22 cellular contexts compared by ENCODE assay signal in genomic region chr18:24940416-24940815, GRCh38.
"Had no signal": no experiment of that assay in that cellular context is flagged by ENCODE, and none has a peak within 500 bp of the region (broad histone marks: within the 10 kb centered on the region; RNA-seq: fewer than 3 reads in every experiment).

No MANE protein-coding gene starts in this region.

- ATAC-seq: effector memory CD8-positive, alpha-beta T cell; esophagus mucosa; foreskin keratinocyte; gastrocnemius medialis; gastroesophageal sphincter; heart left ventricle had no signal

- H3K4me1 ChIP-seq: colonic mucosa, esophagus squamous epithelium, foreskin keratinocyte, gastrocnemius medialis, gastroesophageal sphincter, heart left ventricle had no signal

- H3K4me3 ChIP-seq: colonic mucosa, coronary artery, dorsolateral prefrontal cortex, esophagus squamous epithelium, gastrocnemius medialis, gastroesophageal sphincter, heart left ventricle had no signal

- H3K9me3 ChIP-seq: colonic mucosa, esophagus squamous epithelium, gastrocnemius medialis, gastroesophageal sphincter, heart left ventricle had no signal

- H3K27me3 ChIP-seq: colonic mucosa, dorsolateral prefrontal cortex, esophagus squamous epithelium, foreskin keratinocyte, gastrocnemius medialis, gastroesophageal sphincter, heart left ventricle had no signal

- DNase-seq: colonic mucosa; cortex of kidney; dermis blood vessel endothelial cell; dorsolateral prefrontal cortex; effector CD4-positive, alpha-beta T cell; effector CD8-positive, alpha-beta T cell; effector memory CD4-positive, alpha-beta T cell; effector memory CD8-positive, alpha-beta T cell; endodermal cell; erythroblast; esophagus squamous epithelium; foreskin fibroblast; foreskin keratinocyte; foreskin melanocyte; gastrocnemius medialis; glutamatergic neuron; head of caudate nucleus; heart left ventricle had no signal

- H3K27ac ChIP-seq: colonic mucosa, coronary artery, dorsolateral prefrontal cortex, epithelial cell of prostate, esophagus squamous epithelium, foreskin keratinocyte, gastrocnemius medialis, gastroesophageal sphincter had no signal

- H3K36me3 ChIP-seq: colonic mucosa, esophagus squamous epithelium, gastrocnemius medialis, gastroesophageal sphincter, heart left ventricle had no signal
